ENCODE assay signal across 8 cellular contexts in the genomic region with DNA sequence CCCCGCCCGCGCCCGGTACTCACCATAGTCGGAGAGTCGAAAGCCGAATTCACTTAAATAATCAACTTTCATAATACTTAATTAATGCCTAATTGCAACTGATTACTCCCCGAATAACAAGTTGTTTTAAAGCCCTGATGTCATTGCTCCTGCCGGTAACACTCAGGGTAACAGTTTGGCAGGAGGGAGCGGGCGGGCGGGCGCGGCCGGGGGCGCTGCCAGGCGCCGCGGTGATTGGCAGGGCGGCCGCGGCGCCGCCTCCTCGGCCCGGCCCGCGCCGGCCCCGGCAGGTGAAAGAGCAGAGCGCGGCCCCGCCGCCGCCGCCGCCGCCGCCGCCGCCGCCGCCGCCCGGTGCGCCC.
DNase-seq lines count a peak whose midpoint lies in the region; ATAC-seq and TF ChIP-seq lines count a peak whose summit lies in the region.

No MANE protein-coding gene starts in this region.

- H3K4me3 Mint-ChIP-seq in activated naive CD8-positive, alpha-beta T cell treated with anti-CD3 and anti-CD28 coated beads, Interleukin-2, amount 50 U/mL, for 24 hours: peak overlapping the region; percentile 78

- peaks cover 43% of the 10 kb centered on the region for H3K4me1 Mint-ChIP-seq in activated naive CD8-positive, alpha-beta T cell treated with anti-CD3 and anti-CD28 coated beads, Interleukin-2, amount 50 U/mL, for 24 hours

- H3K27ac Mint-ChIP-seq in activated naive CD8-positive, alpha-beta T cell treated with anti-CD3 and anti-CD28 coated beads, Interleukin-2, amount 50 U/mL, for 24 hours: peak overlapping the region; percentile 68

- DNase-seq in NCI-H146 (lab: John Stamatoyannopoulos, UW) (peak; percentile 35), NCI-H146 treated with DMSO at 0.1 percent for 48 hours (lab: John Stamatoyannopoulos, UW; ENCODE audit: unreplicated experiment) (no peak), Peyer's patch (peak in 1 of 3 donors; percentile 59), NCI-H2081 (lab: John Stamatoyannopoulos, UW) (no peak)
- no peak for DNase-seq in activated naive CD8-positive, alpha-beta T cell treated with anti-CD3 and anti-CD28 coated beads, Interleukin-2, amount 50 U/mL, for 24 hours
- peak; percentile 62 for DNase-seq in stimulated activated CD4-positive, alpha-beta T cell treated with anti-CD3 and anti-CD28 coated beads, Interleukin-4, amount 100 ng/mL, for 4 hours

- H3K4me1 ChIP-seq in Peyer's patch: peaks cover 0 to 54% (median 2%) of the 10 kb centered on the region in 4 donors

- TF ChIP-seq CTCF in Peyer's patch (IDR thresholded peaks at IDR 0.05): peak in 1 of 6 experiments; percentile 18

- peak overlapping the region; percentile 86 to 98 (median 93) for H3K27ac ChIP-seq in Peyer's patch

- H3K27me3 Mint-ChIP-seq in activated naive CD8-positive, alpha-beta T cell treated with anti-CD3 and anti-CD28 coated beads, Interleukin-2, amount 50 U/mL, for 24 hours: peaks cover 8% of the 10 kb centered on the region

- peaks cover 0 to 4% (median 0%) of the 10 kb centered on the region in 3 donors for H3K36me3 ChIP-seq in Peyer's patch

- H3K4me3 ChIP-seq in Peyer's patch (peak overlapping the region; percentile 84 to 94 (median 92)), iPS-18c (ENCODE audit: insufficient read depth, low read depth, low read length) (peak overlapping the region; percentile 42)

- ATAC-seq in HG02973 (IDR thresholded peaks at IDR 0.05; ENCODE audit: unreplicated experiment): peak; percentile 36
- ATAC-seq in activated naive CD8-positive, alpha-beta T cell treated with anti-CD3 and anti-CD28 coated beads, Interleukin-2, amount 50 U/mL, for 24 hours: peak; percentile 41

- no peak for TF ChIP-seq POLR2A in Peyer's patch (IDR thresholded peaks at IDR 0.05)

- no peaks in the 10 kb centered on the region for H3K9me3 Mint-ChIP-seq in activated naive CD8-positive, alpha-beta T cell treated with anti-CD3 and anti-CD28 coated beads, Interleukin-2, amount 50 U/mL, for 24 hours

- H3K27me3 ChIP-seq in Peyer's patch: no peaks in the 10 kb centered on the region

- no peaks in the 10 kb centered on the region for H3K9me3 ChIP-seq in Peyer's patch
- H3K9me3 ChIP-seq in iPS-18c (ENCODE audit: control insufficient read depth, insufficient read depth, low read length): no peaks in the 10 kb centered on the region

- H3K36me3 Mint-ChIP-seq in activated naive CD8-positive, alpha-beta T cell treated with anti-CD3 and anti-CD28 coated beads, Interleukin-2, amount 50 U/mL, for 24 hours (ENCODE audit: low read depth): no peaks in the 10 kb centered on the region

Comparison
In these comparisons a context has a peak if more than half of its experiments do, and no peak if none do; other contexts are left out.
1. DNase-seq: peak in NCI-H146 (single experiment) and stimulated activated CD4-positive, alpha-beta T cell treated with anti-CD3 and anti-CD28 coated beads, Interleukin-4, amount 100 ng/mL, for 4 hours (2 of 2); none in NCI-H146 treated with DMSO at 0.1 percent for 48 hours (single experiment), activated naive CD8-positive, alpha-beta T cell treated with anti-CD3 and anti-CD28 coated beads, Interleukin-2, amount 50 U/mL, for 24 hours (single experiment) and NCI-H2081 (0 of 2).